ENCODE assay signal across 13 cellular contexts in genomic region chr14:22428681-22429315, GRCh38.
DNase-seq lines count a peak whose midpoint lies in the region; ATAC-seq, FAIRE-seq and TF ChIP-seq lines count a peak whose summit lies in the region.
"Had no signal": no experiment of that assay in that cellular context is flagged by ENCODE, and none has a peak within 500 bp of the region (broad histone marks: within the 10 kb centered on the region; RNA-seq: fewer than 3 reads in every experiment).

No MANE protein-coding gene starts in this region.

- peaks cover 2% of the 10 kb centered on the region for H3K27me3 ChIP-seq in bronchial epithelial cell (ENCODE audit: control insufficient read depth, insufficient read depth, low read length)
- H3K27me3 ChIP-seq: Peyer's patch had no signal

- no peak overlapping the region for H3K4me3 ChIP-seq in bronchial epithelial cell (ENCODE audit: low read depth, low read length)
- H3K4me3 ChIP-seq: Peyer's patch had no signal

- ATAC-seq in sciatic nerve: no peak
- ATAC-seq: activated CD8-positive, alpha-beta T cell treated with anti-CD3 and anti-CD28 coated beads for 36 hours; stimulated activated naive CD8-positive, alpha-beta T cell treated with anti-CD3 and anti-CD28 coated beads, Interleukin-15, Interleukin-2, amounts not matched to agents 100 U/mL and 50 U/mL, for 24 hours had no signal

- no peaks in the 10 kb centered on the region for H3K36me3 ChIP-seq in bronchial epithelial cell (ENCODE audit: control insufficient read depth, insufficient read depth, low read length)
- H3K36me3 ChIP-seq: Peyer's patch had no signal

- TF ChIP-seq CTCF in bronchial epithelial cell (IDR thresholded peaks at IDR 0.05; ENCODE audit: insufficient read depth, low read length, severe bottlenecking): no peak

- intact Hi-C loops in sciatic nerve (cut with DNase I): no loop called here

- FAIRE-seq in bronchial epithelial cell (lab: Jason Lieb, UNC): no peak

- peak; percentile 11 for DNase-seq in Ammon's horn (ENCODE audit: low spot score)
- peak; percentile 90 for DNase-seq in NCI-H226
- peak; percentile 75 for DNase-seq in bronchial epithelial cell (ENCODE audit: low read depth)
- DNase-seq in myocyte (ENCODE audit: low read depth): peak; percentile 44
- no peak for DNase-seq in sciatic nerve (ENCODE audit: low spot score)
- DNase-seq in NCI-H748 (lab: John Stamatoyannopoulos, UW; ENCODE audit: unreplicated experiment): no peak
- no peak for DNase-seq in ecto neural progenitor cell (ENCODE audit: low spot score)
- DNase-seq in activated naive CD4-positive, alpha-beta T cell treated with anti-CD3 and anti-CD28 coated beads, Interleukin-2, amount 50 U/mL, for 16 hours: no peak
- DNase-seq: activated CD8-positive, alpha-beta T cell treated with anti-CD3 and anti-CD28 coated beads for 36 hours; C1 segment of cervical spinal cord; NCI-H1105 treated with DMSO at 0.1 percent for 48 hours; Peyer's patch; stimulated activated naive CD8-positive, alpha-beta T cell treated with anti-CD3 and anti-CD28 coated beads, Interleukin-15, Interleukin-2, amounts not matched to agents 100 U/mL and 50 U/mL, for 24 hours had no signal

Comparison
In these comparisons a context has a peak if more than half of its experiments do, and no peak if none do; other contexts are left out.
1. DNase-seq: peak in Ammon's horn (single experiment), NCI-H226 (single experiment), bronchial epithelial cell (single experiment) and myocyte (single experiment); none in sciatic nerve (single experiment), NCI-H748 (single experiment), ecto neural progenitor cell (single experiment) and activated naive CD4-positive, alpha-beta T cell treated with anti-CD3 and anti-CD28 coated beads, Interleukin-2, amount 50 U/mL, for 16 hours (single experiment).